Comparison of ENCODE assay signal across 1 cellular context in genomic region chr2:169329669-169330554, GRCh38.
TF ChIP-seq lines count a peak whose summit lies in the region.

No MANE protein-coding gene starts in this region.

TF ChIP-seq in SK-N-SH, 30 proteins besides CTCF, POLR2A, EP300 and RAD21 (continued from another document):
- TF ChIP-seq USF1 (IDR thresholded peaks at IDR 0.05; ENCODE audit: borderline replicate concordance, low read depth), result no peak
- TF ChIP-seq TEAD4 (IDR thresholded peaks at IDR 0.05; ENCODE audit: borderline replicate concordance, insufficient read depth), result no peak
- TF ChIP-seq NRF1 (IDR thresholded peaks at IDR 0.05; ENCODE audit: low read depth, low read length), result no peak
- TF ChIP-seq ZBTB33 (IDR thresholded peaks at IDR 0.05; ENCODE audit: borderline replicate concordance, low read depth), result no peak
- TF ChIP-seq REST (IDR thresholded peaks at IDR 0.05; ENCODE audit: low read depth, low read length), result no peak
- TF ChIP-seq FOXM1 (IDR thresholded peaks at IDR 0.05; ENCODE audit: low read depth), result no peak
- no peak for TF ChIP-seq FOXJ3 (CRISPR knock-in tag; IDR thresholded peaks at IDR 0.05)
- no peak for TF ChIP-seq ELF1 (IDR thresholded peaks at IDR 0.05)
